ENCODE assay signal across 24 cellular contexts in genomic region chr1:3640113-3640932, GRCh38. TPM values are rescaled to one million over a fixed set of nuclear protein-coding genes. Genes with fewer than 3 reads are reported as not detected.
"Had no signal": no experiment of that assay in that cellular context is flagged by ENCODE, and none has a peak within 500 bp of the region (broad histone marks: within the 10 kb centered on the region; RNA-seq: fewer than 3 reads in every experiment).

No MANE protein-coding gene starts in this region.

- H3K27ac ChIP-seq: adrenal gland, breast epithelium had no signal

- DNase-seq: activated B cell treated with CpG ODN at 0.5 μM for 24 hours; activated CD4-positive, alpha-beta memory T cell treated with anti-CD3 and anti-CD28 coated beads for 36 hours; activated CD4-positive, alpha-beta T cell treated with anti-CD3 and anti-CD28 coated beads for 1 hour; activated CD4-positive, alpha-beta T cell treated with anti-CD3 and anti-CD28 coated beads, Interleukin-2, amount 10 ng/mL, durations not matched to agents 24 days and 14 days; activated CD8-positive, alpha-beta memory T cell treated with anti-CD3 and anti-CD28 coated beads for 24 hours; activated gamma-delta T cell; activated naive CD4-positive, alpha-beta T cell treated with anti-CD3 and anti-CD28 coated beads, Interleukin-2, amount 50 U/mL, for 16 hours; activated naive CD8-positive, alpha-beta T cell treated with anti-CD3 and anti-CD28 coated beads, Interleukin-2, amount 10 ng/mL, durations not matched to agents 7 days and 5 days; activated T-cell treated with anti-CD3 and anti-CD28 coated beads, Interleukin-2, amount 50 U/mL, for 4 hours; adrenal gland; anterior cingulate cortex; central memory CD4-positive, alpha-beta T cell; IMR-90; KG1; NCI-H1048; NCI-H1930; NCI-H510A treated with DMSO at 0.1 percent for 48 hours; NCI-H69; PC-3; SHP77 treated with DMSO at 0.1 percent for 48 hours; T-helper 17 cell; T-helper 9 cell had no signal

- H3K27me3 ChIP-seq: adrenal gland, breast epithelium had no signal

- H3K4me3 ChIP-seq: adrenal gland, breast epithelium had no signal

- H3K4me1 ChIP-seq: adrenal gland, breast epithelium had no signal

- FAIRE-seq: RCC 7860 had no signal

- ATAC-seq: activated T-cell treated with anti-CD3 and anti-CD28 coated beads, Interleukin-2, amount 50 U/mL, for 4 hours; PC-3; T-helper 17 cell had no signal

- H3K36me3 ChIP-seq: breast epithelium had no signal

- H3K9me3 ChIP-seq: adrenal gland, breast epithelium had no signal

RNA-seq across cellular contexts. Expression of gene TP73, which starts 12.0 kb away (rescaled TPM):
- total RNA-seq: IMR-90 had no signal
- polyA plus RNA-seq: IMR-90 had no signal
